8 cellular contexts compared by ENCODE assay signal in genomic region chr9:122092611-122093506, GRCh38. TPM values are rescaled to one million over a fixed set of nuclear protein-coding genes. Genes with fewer than 3 reads are reported as not detected.
DNase-seq lines count a peak whose midpoint lies in the region; ATAC-seq, FAIRE-seq and TF ChIP-seq lines count a peak whose summit lies in the region.

A gene with protein sequence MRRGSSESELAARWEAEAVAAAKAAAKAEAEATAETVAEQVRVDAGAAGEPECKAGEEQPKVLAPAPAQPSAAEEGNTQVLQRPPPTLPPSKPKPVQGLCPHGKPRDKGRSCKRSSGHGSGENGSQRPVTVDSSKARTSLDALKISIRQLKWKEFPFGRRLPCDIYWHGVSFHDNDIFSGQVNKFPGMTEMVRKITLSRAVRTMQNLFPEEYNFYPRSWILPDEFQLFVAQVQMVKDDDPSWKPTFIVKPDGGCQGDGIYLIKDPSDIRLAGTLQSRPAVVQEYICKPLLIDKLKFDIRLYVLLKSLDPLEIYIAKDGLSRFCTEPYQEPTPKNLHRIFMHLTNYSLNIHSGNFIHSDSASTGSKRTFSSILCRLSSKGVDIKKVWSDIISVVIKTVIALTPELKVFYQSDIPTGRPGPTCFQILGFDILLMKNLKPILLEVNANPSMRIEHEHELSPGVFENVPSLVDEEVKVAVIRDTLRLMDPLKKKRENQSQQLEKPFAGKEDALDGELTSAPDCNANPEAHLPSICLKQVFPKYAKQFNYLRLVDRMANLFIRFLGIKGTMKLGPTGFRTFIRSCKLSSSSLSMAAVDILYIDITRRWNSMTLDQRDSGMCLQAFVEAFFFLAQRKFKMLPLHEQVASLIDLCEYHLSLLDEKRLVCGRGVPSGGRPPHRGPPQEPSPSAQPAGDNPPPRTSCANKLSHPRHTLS (minus strand): TSS chr9:122093308. CDS start chr9:122093148, 160 bp downstream.

- TF ChIP-seq CTCF in RWPE1 (conservative IDR thresholded peaks at IDR 0.05; ENCODE audit: low read depth) (no peak), neural cell (IDR thresholded peaks at IDR 0.05; ENCODE audit: poor library complexity, severe bottlenecking) (no peak)

- H3K4me1 Mint-ChIP-seq in stimulated activated naive CD8-positive, alpha-beta T cell treated with anti-CD3 and anti-CD28 coated beads, Interleukin-15, amount 100 ng/mL, for 72 hours = peaks cover 40% of the 10 kb centered on the region

- H3F3A ChIP-seq in neural cell (ENCODE audit: insufficient read depth, low read length, poor library complexity, severe bottlenecking) = no peaks in the 10 kb centered on the region

- H3K27ac Mint-ChIP-seq in stimulated activated naive CD8-positive, alpha-beta T cell treated with anti-CD3 and anti-CD28 coated beads, Interleukin-15, amount 100 ng/mL, for 72 hours = peak within 1 kb of the TSS; percentile 45 to 90

- H3K27me3 Mint-ChIP-seq in stimulated activated naive CD8-positive, alpha-beta T cell treated with anti-CD3 and anti-CD28 coated beads, Interleukin-15, amount 100 ng/mL, for 72 hours = peaks cover 10% of the 10 kb centered on the region

- peak; percentile 76 for TF ChIP-seq EP300 in neural cell (conservative IDR thresholded peaks at IDR 0.05; ENCODE audit: poor library complexity, severe bottlenecking)

- peak; percentile 76 for TF ChIP-seq POLR2A in H54 (IDR thresholded peaks at IDR 0.05; ENCODE audit: low read depth, low read length)

- H2AFZ ChIP-seq in neural cell (ENCODE audit: low read depth, low read length) = peak within 1 kb of the TSS; percentile 67

- H3K4me3 Mint-ChIP-seq in stimulated activated naive CD8-positive, alpha-beta T cell treated with anti-CD3 and anti-CD28 coated beads, Interleukin-15, amount 100 ng/mL, for 72 hours = peak within 1 kb of the TSS; percentile 90 to 93

- H3K79me2 ChIP-seq in neural cell (replicated peaks; ENCODE audit: insufficient read depth, low read length) = peaks cover 22% of the 10 kb centered on the region

- H3K36me3 ChIP-seq in neural cell (ENCODE audit: insufficient read depth, low read length) = no peaks in the 10 kb centered on the region

- peak; percentile 97 for ATAC-seq in stimulated activated naive CD8-positive, alpha-beta T cell treated with anti-CD3 and anti-CD28 coated beads, Interleukin-15, amount 100 ng/mL, for 72 hours

- H3K9ac ChIP-seq in neural cell (ENCODE audit: low read length) = peak within 1 kb of the TSS; percentile 79

- no peaks in the 10 kb centered on the region for H3K9me2 ChIP-seq in neural cell (ENCODE audit: insufficient read depth, low read length)

- peaks cover 9% of the 10 kb centered on the region for H3K27me3 ChIP-seq in neural cell (ENCODE audit: insufficient read depth, low read depth, low read length)

- no peaks in the 10 kb centered on the region for H4K20me1 ChIP-seq in neural cell (ENCODE audit: insufficient read depth)

- CTCF ChIA-PET in RWPE1 (lab: Yijun Ruan, JAX) = interaction anchor here (0.5 to 1.7 kb wide), 4 partner anchors 16 to 778 kb away, joined by 3 to 6 read pairs (median 4); no protein-coding TSS in a partner anchor

- TF ChIP-seq RAD21 in neural cell (conservative IDR thresholded peaks at IDR 0.05) = no peak

- H3K9me3 Mint-ChIP-seq in stimulated activated naive CD8-positive, alpha-beta T cell treated with anti-CD3 and anti-CD28 coated beads, Interleukin-15, amount 100 ng/mL, for 72 hours = no peaks in the 10 kb centered on the region

- no peaks in the 10 kb centered on the region for H3K9me3 ChIP-seq in neural cell (ENCODE audit: low read length)

- peak within 1 kb of the TSS; percentile 96 for H3K4me2 ChIP-seq in neural cell (ENCODE audit: low read length)

- peak; percentile 87 for FAIRE-seq in H54 (lab: Jason Lieb, UNC)

- peak within 1 kb of the TSS; percentile 54 for H3K27ac ChIP-seq in RWPE1
- no peak within 1 kb of the TSS for H3K27ac ChIP-seq in neural cell (ENCODE audit: low read length)

- peak within 1 kb of the TSS; percentile 99 for H3K4me3 ChIP-seq in neural cell (ENCODE audit: low read length)

- POLR2A ChIA-PET in RWPE1 (lab: Yijun Ruan, JAX; ENCODE audit: low non-redundant PET) = interaction anchor here (0.7 kb wide), 1 partner anchor 538 kb away, joined by 3 read pairs; no protein-coding TSS in a partner anchor

- DNase-seq in ELF-1 (ENCODE audit: low read depth, low spot score) (peak; percentile 93), H54 (ENCODE audit: insufficient read length, low spot score) (peak; percentile 100), LoVo (ENCODE audit: low spot score) (peak; percentile 94), RWPE1 (ENCODE audit: low spot score) (peak; percentile 98), fibroblast of the conjunctiva (ENCODE audit: low read depth) (peak; percentile 81)
- DNase-seq in activated effector memory CD4-positive, alpha-beta T cell treated with Interleukin-2 at 50 U/mL for 16 hours = peak; percentile 93
- peak; percentile 94 to 97 for DNase-seq in stimulated activated naive CD8-positive, alpha-beta T cell treated with anti-CD3 and anti-CD28 coated beads, Interleukin-15, amount 100 ng/mL, for 72 hours

TF ChIP-seq in neural cell, 6 proteins besides CTCF, POLR2A, EP300 and RAD21:
- TF ChIP-seq REST (IDR thresholded peaks at IDR 0.05; ENCODE audit: borderline replicate concordance) = no peak
- peak; percentile 48 for TF ChIP-seq SMC3 (conservative IDR thresholded peaks at IDR 0.05; ENCODE audit: poor library complexity)
- TF ChIP-seq TAF1 (IDR thresholded peaks at IDR 0.05; ENCODE audit: low read depth) = no peak
- peak; percentile 98 for TF ChIP-seq MXI1 (conservative IDR thresholded peaks at IDR 0.05; ENCODE audit: poor library complexity, severe bottlenecking)
- TF ChIP-seq EZH2 (IDR thresholded peaks at IDR 0.05; ENCODE audit: borderline replicate concordance, insufficient read depth, low read length, poor library complexity, severe bottlenecking) = no peak
- peak; percentile 86 for TF ChIP-seq POLR2AphosphoS5 (IDR thresholded peaks at IDR 0.05)

RNA-seq across cellular contexts. Expression of the gene that starts here (rescaled TPM):
- polyA plus RNA-seq in neural cell = 8.0 and 8.4 TPM in 2 replicates
- polyA minus RNA-seq in neural cell = 24.8 and 29.5 TPM in 2 replicates
